ENCODE assay signal across 8 cellular contexts in the genomic region with DNA sequence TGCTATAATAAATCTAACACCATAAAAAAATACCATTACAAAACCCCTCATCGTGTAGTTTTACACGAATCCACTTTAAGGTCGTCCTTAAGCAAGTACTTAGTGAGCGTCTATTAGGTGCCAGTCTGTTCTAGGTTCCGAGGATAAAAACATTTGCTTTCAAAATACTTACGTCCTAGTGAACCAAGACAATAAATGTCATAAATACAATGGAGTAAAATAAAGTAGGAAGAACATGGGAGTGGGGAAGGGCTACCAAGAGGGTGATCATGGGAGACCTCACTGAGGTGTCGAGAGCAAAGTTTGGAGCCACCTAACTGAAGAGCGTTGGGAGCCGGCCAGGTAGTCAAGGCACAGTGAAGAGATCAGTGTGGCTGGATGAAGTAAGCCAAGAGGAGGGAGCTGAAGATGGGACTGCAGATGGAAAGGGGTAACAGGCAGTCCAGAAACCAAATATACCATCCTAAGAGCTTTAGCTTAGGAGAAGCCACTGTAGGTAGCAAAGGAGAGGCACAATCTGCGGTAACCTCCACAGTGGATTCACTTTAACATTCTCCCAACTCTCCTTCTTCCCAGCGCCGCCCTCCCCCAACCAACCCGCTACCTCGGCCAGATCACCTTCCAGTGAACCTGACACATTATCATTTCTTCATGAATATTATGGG. TPM values are rescaled to one million over a fixed set of nuclear protein-coding genes. Genes with fewer than 3 reads are reported as not detected.
DNase-seq lines count a peak whose midpoint lies in the region; ATAC-seq and TF ChIP-seq lines count a peak whose summit lies in the region.

No MANE protein-coding gene starts in this region.

- 6 to 8% methylated on average over 14 of the region's 14 CpGs for WGBS in gastroesophageal sphincter (ENCODE audit: low coverage in 1 of 2), 2 donors
- WGBS in prostate gland, result 3% methylated on average over 14 of the region's 14 CpGs

- intact Hi-C loops in prostate gland (cut with DNase I), result loop anchor here (2.0 kb wide), 1 partner anchor 33 kb away; the partner anchor contains the start of gene USP16

- DNase-seq in DMS79 (lab: John Stamatoyannopoulos, UW), result peak; percentile 5
- no peak for DNase-seq in T-helper 2 cell treated with Interferon-gamma antibody and Interleukin-4, amounts not matched to agents 5 μg/mL and 100 μg/mL, for 36 hours (ENCODE audit: low spot score)
- peak; percentile 10 for DNase-seq in prostate gland (ENCODE audit: low spot score)
- DNase-seq in KBM-7, result no peak
- DNase-seq in activated CD8-positive, alpha-beta memory T cell treated with anti-CD3 and anti-CD28 coated beads, Interleukin-2, amount 50 U/mL, for 48 hours, result no peak
- DNase-seq in stimulated activated CD4-positive, alpha-beta T cell treated with anti-CD3 and anti-CD28 coated beads, Interleukin-4, amount 100 ng/mL, for 1 hour, result no peak

- H3K27me3 ChIP-seq in gastroesophageal sphincter (no peaks in the 10 kb centered on the region), prostate gland (replicated peaks; ENCODE audit: insufficient read depth) (no peaks in the 10 kb centered on the region)

- H3K36me3 ChIP-seq in gastroesophageal sphincter, result peaks cover 0 to under 1% of the 10 kb centered on the region in 2 donors
- H3K36me3 ChIP-seq in prostate gland, result no peaks in the 10 kb centered on the region

- H3K27ac ChIP-seq in gastroesophageal sphincter (peak overlapping the region; percentile 71 to 91 (median 90)), prostate gland (peak overlapping the region; percentile 75 to 89)

- no peaks in the 10 kb centered on the region for H3K9me3 Mint-ChIP-seq in T-helper 2 cell treated with Interferon-gamma antibody and Interleukin-4, amounts not matched to agents 5 μg/mL and 100 μg/mL, for 36 hours

- H3K4me1 Mint-ChIP-seq in T-helper 2 cell treated with Interferon-gamma antibody and Interleukin-4, amounts not matched to agents 5 μg/mL and 100 μg/mL, for 36 hours (ENCODE audit: low read depth), result peaks cover 26% of the 10 kb centered on the region

- H3K27me3 Mint-ChIP-seq in T-helper 2 cell treated with Interferon-gamma antibody and Interleukin-4, amounts not matched to agents 5 μg/mL and 100 μg/mL, for 36 hours (ENCODE audit: low read depth), result no peaks in the 10 kb centered on the region

- H3K27ac Mint-ChIP-seq in T-helper 2 cell treated with Interferon-gamma antibody and Interleukin-4, amounts not matched to agents 5 μg/mL and 100 μg/mL, for 36 hours, result peak overlapping the region; percentile 98

- H3K4me1 ChIP-seq in gastroesophageal sphincter (peaks cover 3 to 41% (median 8%) of the 10 kb centered on the region in 3 donors), prostate gland (replicated peaks) (no peaks in the 10 kb centered on the region)

- TF ChIP-seq POLR2A in gastroesophageal sphincter (IDR thresholded peaks at IDR 0.05) (no peak), prostate gland (IDR thresholded peaks at IDR 0.05) (no peak)

- TF ChIP-seq CTCF in gastroesophageal sphincter (IDR thresholded peaks at IDR 0.05) (no peak), prostate gland (IDR thresholded peaks at IDR 0.05) (no peak)

- peak overlapping the region; percentile 76 for H3K4me3 ChIP-seq in gastroesophageal sphincter
- peak overlapping the region; percentile 56 to 75 for H3K4me3 ChIP-seq in prostate gland

- in situ Hi-C loops in KBM-7 (cut with MboI; ENCODE audit: low pct_unique_long_range_greater_than_20kb, low sequenced_read_pairs), result no loop called here

- H3K9me3 ChIP-seq in gastroesophageal sphincter (no peaks in the 10 kb centered on the region), prostate gland (no peaks in the 10 kb centered on the region)

- peak overlapping the region; percentile 83 for H3K4me3 Mint-ChIP-seq in T-helper 2 cell treated with Interferon-gamma antibody and Interleukin-4, amounts not matched to agents 5 μg/mL and 100 μg/mL, for 36 hours

- H3K36me3 Mint-ChIP-seq in T-helper 2 cell treated with Interferon-gamma antibody and Interleukin-4, amounts not matched to agents 5 μg/mL and 100 μg/mL, for 36 hours (ENCODE audit: low read depth), result peaks cover 18% of the 10 kb centered on the region

- peak; percentile 1 for ATAC-seq in HG02610 (IDR thresholded peaks at IDR 0.05; ENCODE audit: unreplicated experiment)
- no peak for ATAC-seq in gastroesophageal sphincter

- TF ChIP-seq EP300 in gastroesophageal sphincter (IDR thresholded peaks at IDR 0.05), result no peak

RNA-seq across cellular contexts. Expression of gene LTN1, which starts 0.7 kb away (rescaled TPM):
- total RNA-seq in gastroesophageal sphincter (10 to 100 TPM; 22.2 to 40.6 (median 31.8) TPM), prostate gland (10 to 100 TPM; 24.6 to 29.5 TPM)

RNA-seq across cellular contexts. Expression of gene RWDD2B, which starts 27.2 kb away (rescaled TPM):
- total RNA-seq in gastroesophageal sphincter, result 10 to 100 TPM; 11.9 to 21.0 (median 16.3) TPM
- total RNA-seq in prostate gland, result 10 to 100 TPM; 13.0 to 13.1 TPM

RNA-seq across cellular contexts. Expression of gene USP16, which starts 32.5 kb away (rescaled TPM):
- total RNA-seq in gastroesophageal sphincter (10 to 100 TPM; 37.4 to 65.4 (median 45.7) TPM), prostate gland (10 to 100 TPM; 27.1 to 35.6 TPM)

Comparison
In these comparisons a context has a peak if more than half of its experiments do, and no peak if none do; other contexts are left out.
1. DNase-seq: peak in DMS79 (single experiment) and prostate gland (single experiment); none in T-helper 2 cell treated with Interferon-gamma antibody and Interleukin-4, amounts not matched to agents 5 μg/mL and 100 μg/mL, for 36 hours (single experiment), KBM-7 (single experiment), activated CD8-positive, alpha-beta memory T cell treated with anti-CD3 and anti-CD28 coated beads, Interleukin-2, amount 50 U/mL, for 48 hours (single experiment) and stimulated activated CD4-positive, alpha-beta T cell treated with anti-CD3 and anti-CD28 coated beads, Interleukin-4, amount 100 ng/mL, for 1 hour (single experiment).